Comparison of ENCODE assay signal across 12 cellular contexts in the genomic region with DNA sequence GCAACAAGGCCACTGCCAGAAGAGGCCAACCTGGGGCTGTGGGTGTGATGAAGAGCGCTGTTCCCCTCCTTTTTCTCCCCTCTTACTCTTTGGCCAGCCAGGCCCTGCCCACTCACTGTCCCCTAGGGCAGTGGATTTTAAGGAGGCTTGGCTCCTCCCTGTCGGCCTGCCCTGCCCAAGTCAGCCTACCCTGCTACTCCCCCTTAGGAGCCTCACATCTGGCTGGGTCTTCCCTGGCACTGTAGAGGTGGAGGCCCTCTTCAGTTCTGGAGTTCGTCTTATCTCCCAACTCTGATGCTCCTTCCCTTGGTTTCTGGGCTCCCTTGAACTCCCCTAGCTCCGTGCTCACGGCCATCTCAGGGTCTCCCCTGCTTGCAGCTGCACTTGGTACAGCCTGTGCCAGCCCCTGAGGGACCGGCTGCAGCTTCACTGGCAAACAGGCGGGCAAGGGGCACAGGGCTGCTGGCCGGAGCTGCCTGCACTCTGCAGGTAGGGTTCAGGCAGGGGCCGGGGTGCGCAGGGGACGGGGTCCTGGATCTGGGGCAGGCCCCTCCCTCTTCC. TPM values are rescaled to one million over a fixed set of nuclear protein-coding genes. Genes with fewer than 3 reads are reported as not detected.
DNase-seq lines count a peak whose midpoint lies in the region; ATAC-seq, FAIRE-seq and TF ChIP-seq lines count a peak whose summit lies in the region.
"Had no signal": no experiment of that assay in that cellular context is flagged by ENCODE, and none has a peak within 500 bp of the region (broad histone marks: within the 10 kb centered on the region; RNA-seq: fewer than 3 reads in every experiment).

No MANE protein-coding gene starts in this region.

- intact Hi-C loops in naive thymus-derived CD4-positive, alpha-beta T cell (cut with micrococcal nuclease), result loop anchor here in 1 of 2 donors (5.0 kb wide), 1 partner anchor 289 kb away; the partner anchor contains the start of gene CSF1

- CTCF ChIA-PET in naive thymus-derived CD4-positive, alpha-beta T cell (lab: Charles Lee), result interaction anchor here (1.1 to 3.2 kb wide), 3 partner anchors 11 to 77 kb away, joined by 4 to 23 read pairs (median 4); no protein-coding TSS in a partner anchor

- H3K4me1 ChIP-seq in naive thymus-derived CD4-positive, alpha-beta T cell (ENCODE audit: control insufficient read depth in 2 of 2, insufficient read depth in 2 of 2, low read length in 2 of 2), result peaks cover 14 to 43% of the 10 kb centered on the region in 2 donors

- H3K9me3 Mint-ChIP-seq in naive thymus-derived CD4-positive, alpha-beta T cell, result no peaks in the 10 kb centered on the region

- peaks cover 0 to 11% (median 0%) of the 10 kb centered on the region in 5 donors for H3K36me3 Mint-ChIP-seq in naive thymus-derived CD4-positive, alpha-beta T cell

- peak overlapping the region; percentile 30 for H3K4me3 ChIP-seq in AG10803 (ENCODE audit: low read length)
- peak overlapping the region; percentile 18 for H3K4me3 ChIP-seq in naive thymus-derived CD4-positive, alpha-beta T cell (ENCODE audit: low read length)

- no peaks in the 10 kb centered on the region for H3K9me3 ChIP-seq in naive thymus-derived CD4-positive, alpha-beta T cell (ENCODE audit: control insufficient read depth in 2 of 3, low read length in 3 of 3)

- peaks cover 0 to 37% (median 8%) of the 10 kb centered on the region in 3 experiments for H3K36me3 ChIP-seq in naive thymus-derived CD4-positive, alpha-beta T cell (ENCODE audit: control insufficient read depth in 2 of 3, insufficient read depth in 3 of 3, low read length in 3 of 3)

- H3K4me1 Mint-ChIP-seq in naive thymus-derived CD4-positive, alpha-beta T cell, result peaks cover 39 to 60% (median 50%) of the 10 kb centered on the region in 7 donors

- H3K27ac Mint-ChIP-seq in naive thymus-derived CD4-positive, alpha-beta T cell, result peak overlapping the region; percentile 84 to 98 (median 93)

- H3K27ac ChIP-seq in naive thymus-derived CD4-positive, alpha-beta T cell (ENCODE audit: low read depth, low read length), result peak overlapping the region; percentile 90

- POLR2A ChIA-PET in naive thymus-derived CD4-positive, alpha-beta T cell (lab: Charles Lee), result interaction anchor here (0.7 to 2.2 kb wide), 4 partner anchors 10 to 1252 kb away, joined by 4 to 16 read pairs (median 4); partner anchors contain the start of genes GNAI3 and GPR61

- H3K27me3 Mint-ChIP-seq in naive thymus-derived CD4-positive, alpha-beta T cell, result no peaks in the 10 kb centered on the region

- DNase-seq in AG10803 (ENCODE audit: low read depth) (no peak), GM10266 (ENCODE audit: extremely low spot score) (peak; percentile 13), astrocyte of the hippocampus (ENCODE audit: low read depth, low spot score) (peak; percentile 43), HTR-8/SVneo (ENCODE audit: insufficient read length, low spot score) (no peak), RKO (ENCODE audit: low spot score) (no peak), kidney tubule cell (ENCODE audit: low spot score) (no peak), NCI-H2081 treated with DMSO at 0.1 percent for 48 hours (lab: John Stamatoyannopoulos, UW) (no peak)
- DNase-seq in naive thymus-derived CD4-positive, alpha-beta T cell, result no peak
- DNase-seq: NCI-H2081 had no signal

- TF ChIP-seq CTCF in AG10803 (conservative IDR thresholded peaks at IDR 0.05; ENCODE audit: low read length) (no peak), GM10266 (IDR thresholded peaks at IDR 0.05; ENCODE audit: control insufficient read depth, insufficient read depth, low read depth, missing control alignments) (no peak)

- H3K27me3 ChIP-seq in naive thymus-derived CD4-positive, alpha-beta T cell (ENCODE audit: control insufficient read depth in 2 of 2, insufficient read depth in 2 of 2, low read length in 2 of 2), result no peaks in the 10 kb centered on the region

- H3K4me3 Mint-ChIP-seq in naive thymus-derived CD4-positive, alpha-beta T cell, result peak overlapping the region; percentile 70 to 98 (median 91)

- ATAC-seq in naive thymus-derived CD4-positive, alpha-beta T cell, result no peak

- no peak for FAIRE-seq in HTR-8/SVneo (lab: Jason Lieb, UNC)
- FAIRE-seq: colon, TTC549 had no signal

RNA-seq across cellular contexts. Expression of gene AMPD2, which starts 4.0 kb away (rescaled TPM):
- total RNA-seq in naive thymus-derived CD4-positive, alpha-beta T cell, result 100 to 1,000 TPM in 3 of 5 experiments, 10 to 100 TPM in 2; 82.8 to 403 (median 119) TPM
- 10 to 100 TPM; 26.2 to 51.7 TPM for polyA plus RNA-seq in naive thymus-derived CD4-positive, alpha-beta T cell

RNA-seq across cellular contexts. Expression of gene GNAT2, which starts 4.3 kb away (rescaled TPM):
- total RNA-seq in naive thymus-derived CD4-positive, alpha-beta T cell, result under 1 TPM in 1 of 5 experiments, not detected in 4; 0.39 TPM
- polyA plus RNA-seq in naive thymus-derived CD4-positive, alpha-beta T cell, result not detected
- total RNA-seq: mesenteric fat pad had no signal

RNA-seq across cellular contexts. Expression of gene GSTM4, which starts 32.2 kb away (rescaled TPM):
- 10 to 100 TPM; 14.2 to 28.4 (median 16.1) TPM for total RNA-seq in naive thymus-derived CD4-positive, alpha-beta T cell
- polyA plus RNA-seq in naive thymus-derived CD4-positive, alpha-beta T cell, result 10 to 100 TPM in 1 of 2 donors, 1 to 10 TPM in 1; 3.1 to 15.0 TPM

RNA-seq across cellular contexts. Expression of gene GSTM2, which starts 44.2 kb away (rescaled TPM):
- total RNA-seq in naive thymus-derived CD4-positive, alpha-beta T cell, result 100 to 1,000 TPM in 3 of 5 experiments, 10 to 100 TPM in 2; 52.2 to 201 (median 109) TPM
- 10 to 100 TPM; 64.6 to 72.2 TPM for polyA plus RNA-seq in naive thymus-derived CD4-positive, alpha-beta T cell

Comparison
In these comparisons a context has a peak if more than half of its experiments do, and no peak if none do; other contexts are left out.
1. DNase-seq: peak in GM10266 (single experiment) and astrocyte of the hippocampus (single experiment); none in AG10803 (single experiment), naive thymus-derived CD4-positive, alpha-beta T cell (0 of 9), HTR-8/SVneo (single experiment), RKO (single experiment), kidney tubule cell (single experiment) and NCI-H2081 treated with DMSO at 0.1 percent for 48 hours (single experiment).